ENCODE assay signal across 18 cellular contexts in genomic region chr11:131999084-131999483, GRCh38.
DNase-seq lines count a peak whose midpoint lies in the region; ATAC-seq, FAIRE-seq and TF ChIP-seq lines count a peak whose summit lies in the region.
"Had no signal": no experiment of that assay in that cellular context is flagged by ENCODE, and none has a peak within 500 bp of the region (broad histone marks: within the 10 kb centered on the region; RNA-seq: fewer than 3 reads in every experiment).

No MANE protein-coding gene starts in this region.

- no peak for TF ChIP-seq CTCF in fibroblast of mammary gland (conservative IDR thresholded peaks at IDR 0.05; ENCODE audit: control insufficient read depth, insufficient read depth, low read depth, low read length)
- no peak for TF ChIP-seq CTCF in PC-3 (conservative IDR thresholded peaks at IDR 0.05; ENCODE audit: low read depth, low read length)
- no peak for TF ChIP-seq CTCF in kidney (IDR thresholded peaks at IDR 0.05; ENCODE audit: borderline replicate concordance, extremely low read depth, insufficient read depth)

- no peak overlapping the region for H3K4me2 ChIP-seq in PC-3 (ENCODE audit: low read length)

- no peaks in the 10 kb centered on the region for H3K79me2 ChIP-seq in PC-3 (ENCODE audit: low read length)

- no peak overlapping the region for H3K4me3 ChIP-seq in fibroblast of mammary gland (ENCODE audit: control insufficient read depth, low read depth, low read length)
- H3K4me3 ChIP-seq in PC-3 (ENCODE audit: low read length): no peak overlapping the region
- no peak overlapping the region for H3K4me3 ChIP-seq in kidney (ENCODE audit: low read length in 2 of 2)

- CTCF ChIA-PET in PC-3 (lab: Charles Lee): no interaction called here

- no peak overlapping the region for H3K27ac ChIP-seq in PC-3 (ENCODE audit: low read length)
- no peak overlapping the region for H3K27ac ChIP-seq in kidney (ENCODE audit: low read depth in 2 of 2, low read length in 2 of 2)

- ATAC-seq in activated naive CD4-positive, alpha-beta T cell treated with anti-CD3 and anti-CD28 coated beads, Interleukin-2, amount 50 U/mL, for 72 hours: no peak
- ATAC-seq in HG03521 (IDR thresholded peaks at IDR 0.05; ENCODE audit: unreplicated experiment): no peak
- ATAC-seq in PC-3: no peak
- ATAC-seq: natural killer cell treated with Interleukin-12 subunit alpha and Interleukin-12 subunit beta and Interleukin-15 and Interleukin-18, amount 100 ng/mL, for 72 hours had no signal

- H3K9me3 ChIP-seq in PC-3 (ENCODE audit: low read length) (peaks cover 23% of the 10 kb centered on the region), kidney (ENCODE audit: control insufficient read depth in 1 of 2, low read length in 2 of 2) (peaks cover 3 to 12% of the 10 kb centered on the region in 2 donors)

- no peak overlapping the region for H3K9ac ChIP-seq in PC-3 (ENCODE audit: low read length)
- no peak overlapping the region for H3K9ac ChIP-seq in kidney (ENCODE audit: low read length in 2 of 2)

- H3K27me3 ChIP-seq in PC-3 (ENCODE audit: low read length): no peaks in the 10 kb centered on the region

- no peaks in the 10 kb centered on the region for H3K4me1 ChIP-seq in PC-3 (ENCODE audit: insufficient read depth, low read length)
- no peaks in the 10 kb centered on the region for H3K4me1 ChIP-seq in kidney (ENCODE audit: control insufficient read depth in 1 of 2, insufficient read depth in 1 of 2, low read depth in 1 of 2, low read length in 2 of 2)

- H3K27ac Mint-ChIP-seq in activated naive CD4-positive, alpha-beta T cell treated with anti-CD3 and anti-CD28 coated beads, Interleukin-2, amount 50 U/mL, for 72 hours: no peak overlapping the region
- H3K27ac Mint-ChIP-seq: activated T-helper 1 cell treated with anti-CD3 and anti-CD28 coated beads, Interleukin-12 subunit alpha, Interleukin-12 subunit beta, Interleukin-2, Interleukin-4 antibody, amounts not matched to agents 30 ng/mL and 10 ng/mL and 1 ng/mL, durations not matched to agents 14 hours and 24 hours and 36 hours; memory B cell; natural killer cell treated with Interleukin-12 subunit alpha and Interleukin-12 subunit beta and Interleukin-15 and Interleukin-18, amount 100 ng/mL, for 72 hours; stimulated activated naive CD8-positive, alpha-beta T cell treated with anti-CD3 and anti-CD28 coated beads, Interleukin-15, Interleukin-2, amounts not matched to agents 100 ng/mL and 50 ng/mL, for 24 hours had no signal

- intact Hi-C loops in PC-3 (cut with micrococcal nuclease): no loop called here
- intact Hi-C loops in kidney (cut with DNase I): no loop called here

- H3K36me3 ChIP-seq in PC-3 (ENCODE audit: low read depth, low read length) (no peaks in the 10 kb centered on the region), kidney (ENCODE audit: control insufficient read depth in 1 of 2, insufficient read depth in 2 of 2, low read length in 2 of 2) (no peaks in the 10 kb centered on the region)

- BruUV-seq in PC-3 (replicated peaks; lab: Mats Ljungman, UMichigan): no TSS peak

- no peaks in the 10 kb centered on the region for H3K9me2 ChIP-seq in PC-3 (replicated peaks; ENCODE audit: low read length)

- FAIRE-seq in kidney (lab: Jason Lieb, UNC): no peak
- FAIRE-seq: G401.6, GM12891 had no signal

- POLR2A ChIA-PET in PC-3 (lab: Charles Lee; ENCODE audit: unreplicated experiment): no interaction called here

- H3F3A ChIP-seq in PC-3 (ENCODE audit: low read length, unreplicated experiment): no peaks in the 10 kb centered on the region

- no peaks in the 10 kb centered on the region for H4K20me1 ChIP-seq in PC-3 (ENCODE audit: low read length)

- peaks cover 11 to 16% of the 10 kb centered on the region in 2 donors for H3K9me3 Mint-ChIP-seq in activated naive CD4-positive, alpha-beta T cell treated with anti-CD3 and anti-CD28 coated beads, Interleukin-2, amount 50 U/mL, for 72 hours

- DNase-seq in NOMO-1 treated with DMSO at 0.1 percent for 48 hours (lab: John Stamatoyannopoulos, UW; ENCODE audit: unreplicated experiment) (peak; percentile 9), NOMO-1 treated with dmso at 0.1 percent for 144 hours (lab: John Stamatoyannopoulos, UW; ENCODE audit: unreplicated experiment) (no peak), RPMI7951 (ENCODE audit: low read depth) (peak; percentile 15), fibroblast of mammary gland (ENCODE audit: low read depth) (peak; percentile 25), PC-3 (no peak), kidney (no peak)
- no peak for DNase-seq in activated naive CD4-positive, alpha-beta T cell treated with anti-CD3 and anti-CD28 coated beads, Interleukin-2, amount 50 U/mL, for 72 hours (ENCODE audit: low spot score in 2 of 2)
- DNase-seq: cerebellar nuclear complex, GOT3, KBM-7, NCI-H82 had no signal

- H2AFZ ChIP-seq in PC-3 (ENCODE audit: low read length): no peak overlapping the region

- H3K36me3 Mint-ChIP-seq in activated naive CD4-positive, alpha-beta T cell treated with anti-CD3 and anti-CD28 coated beads, Interleukin-2, amount 50 U/mL, for 72 hours: peaks cover 0 to 11% of the 10 kb centered on the region in 2 donors
- H3K36me3 Mint-ChIP-seq: memory B cell; natural killer cell treated with Interleukin-12 subunit alpha and Interleukin-12 subunit beta and Interleukin-15 and Interleukin-18, amount 100 ng/mL, for 72 hours had no signal

Comparison
In these comparisons a context has a peak if more than half of its experiments do, and no peak if none do; other contexts are left out.
1. DNase-seq: peak in NOMO-1 treated with DMSO at 0.1 percent for 48 hours (single experiment), RPMI7951 (single experiment) and fibroblast of mammary gland (single experiment); none in NOMO-1 treated with dmso at 0.1 percent for 144 hours (single experiment), activated naive CD4-positive, alpha-beta T cell treated with anti-CD3 and anti-CD28 coated beads, Interleukin-2, amount 50 U/mL, for 72 hours (0 of 2), PC-3 (single experiment) and kidney (single experiment).